ENCODE assay signal across 21 cellular contexts in genomic region chr1:15023976-15024375, GRCh38.
DNase-seq lines count a peak whose midpoint lies in the region; ATAC-seq, FAIRE-seq and TF ChIP-seq lines count a peak whose summit lies in the region.
"Had no signal": no experiment of that assay in that cellular context is flagged by ENCODE, and none has a peak within 500 bp of the region (broad histone marks: within the 10 kb centered on the region; RNA-seq: fewer than 3 reads in every experiment).

No MANE protein-coding gene starts in this region.

- intact Hi-C loops in Right ventricle myocardium inferior (cut with DNase I): no loop called here
- intact Hi-C loops in left ventricle myocardium inferior (cut with micrococcal nuclease): no loop called here
- intact Hi-C loops in HepG2 (cut with micrococcal nuclease; ENCODE audit: unreplicated experiment): no loop called here

- H3K9ac ChIP-seq in HepG2 (ENCODE audit: insufficient read depth, low read depth, low read length) (no peak overlapping the region), neuronal stem cell (ENCODE audit: low read depth, low read length, poor library complexity) (no peak overlapping the region)
- H3K9ac ChIP-seq: BLaER1 treated with 17β-estradiol and CSF1 and Interleukin-3, amounts not matched to agents 10 nM and 100 nM had no signal

- in situ Hi-C loops in HepG2 (cut with HindIII; ENCODE audit: extremely low pct_ligation_motif_present, low pct_unique_long_range_greater_than_20kb): no loop called here

- no peak overlapping the region for H3K4ac ChIP-seq in neuronal stem cell (ENCODE audit: low read length)

- peaks cover 5 to 11% of the 10 kb centered on the region in 2 donors for H3K27me3 Mint-ChIP-seq in stimulated activated naive B cell treated with anti-CD40 and anti-IgM and Interleukin-4, amounts not matched to agents 10 μg/mL and 1 μg/mL and 100 μg/mL, for 72 hours
- H3K27me3 Mint-ChIP-seq: B cell; CD4-positive, CD25-positive, alpha-beta regulatory T cell had no signal

- no peak for FAIRE-seq in HepG2 (lab: Jason Lieb, UNC)
- FAIRE-seq: GM12878 had no signal

- peaks cover 3% of the 10 kb centered on the region for H3K79me2 ChIP-seq in HepG2 (ENCODE audit: insufficient read depth, low read length)

- no peak overlapping the region for H4K8ac ChIP-seq in neuronal stem cell (ENCODE audit: low read depth, low read length)

- H3K36me3 Mint-ChIP-seq in stimulated activated effector memory CD8-positive, alpha-beta T cell treated with anti-CD3 and anti-CD28 coated beads, Interleukin-12 subunit alpha, Interleukin-12 subunit beta, amount 100 ng/mL, for 72 hours: no peaks in the 10 kb centered on the region
- no peaks in the 10 kb centered on the region for H3K36me3 Mint-ChIP-seq in stimulated activated naive B cell treated with anti-CD40 and anti-IgM and Interleukin-4, amounts not matched to agents 10 μg/mL and 1 μg/mL and 100 μg/mL, for 72 hours
- H3K36me3 Mint-ChIP-seq: CD4-positive, CD25-positive, alpha-beta regulatory T cell; CD8-positive, alpha-beta memory T cell had no signal

- no peak overlapping the region for H3K4me3 ChIP-seq in left ventricle myocardium inferior
- H3K4me3 ChIP-seq in HepG2 (replicated peaks in 1 of 3; ENCODE audit: insufficient read depth in 1 of 3, low read depth in 2 of 3, low read length in 3 of 3): no peak overlapping the region
- no peak overlapping the region for H3K4me3 ChIP-seq in neuronal stem cell (ENCODE audit: low read length in 2 of 2)
- H3K4me3 ChIP-seq: BLaER1 treated with 17β-estradiol and CSF1 and Interleukin-3, amounts not matched to agents 10 nM and 100 nM; GM12878 had no signal

- H2BK120ac ChIP-seq in neuronal stem cell (ENCODE audit: low read depth, low read length): no peak overlapping the region

- no peak overlapping the region for H2BK12ac ChIP-seq in neuronal stem cell (ENCODE audit: low read length)

- 66% methylated on average over 8 of the region's 8 CpGs for WGBS in HepG2 (ENCODE audit: low lambda C conversion rate)
- WGBS in neuronal stem cell (ENCODE audit: extremely low coverage in 2 of 2, insufficient read length in 2 of 2, insufficient replicate concordance in 1 of 2), 2 donors: no CpG with 5 or more reads among the region's 8 CpGs

- H3K14ac ChIP-seq in neuronal stem cell (ENCODE audit: low read length): no peak overlapping the region

- BruUV-seq in HepG2 (replicated peaks; lab: Mats Ljungman, UMichigan): no TSS peak

- no peaks in the 10 kb centered on the region for H3K36me3 ChIP-seq in left ventricle myocardium inferior
- H3K36me3 ChIP-seq in HepG2 (replicated peaks in 1 of 2; ENCODE audit: control insufficient read depth in 1 of 2, insufficient read depth in 2 of 2, low read length in 2 of 2): peaks cover 2 to 5% of the 10 kb centered on the region in 2 experiments; a peak in 2 of 5 replicates
- H3K36me3 ChIP-seq in neuronal stem cell (replicated peaks in 1 of 2; ENCODE audit: control insufficient read depth in 2 of 2, insufficient read depth in 2 of 2, low read length in 2 of 2): peaks cover 0 to 4% of the 10 kb centered on the region in 2 donors
- H3K36me3 ChIP-seq: BLaER1 treated with 17β-estradiol and CSF1 and Interleukin-3, amounts not matched to agents 10 nM and 100 nM had no signal

- no peak overlapping the region for H3K4me3 Mint-ChIP-seq in stimulated activated effector memory CD8-positive, alpha-beta T cell treated with anti-CD3 and anti-CD28 coated beads, Interleukin-12 subunit alpha, Interleukin-12 subunit beta, amount 100 ng/mL, for 72 hours
- no peak overlapping the region for H3K4me3 Mint-ChIP-seq in stimulated activated naive B cell treated with anti-CD40 and anti-IgM and Interleukin-4, amounts not matched to agents 10 μg/mL and 1 μg/mL and 100 μg/mL, for 72 hours
- H3K4me3 Mint-ChIP-seq: B cell; CD4-positive, CD25-positive, alpha-beta regulatory T cell; CD8-positive, alpha-beta memory T cell; H9 had no signal

- H3K4me2 ChIP-seq in HepG2 (ENCODE audit: low read depth, low read length): no peak overlapping the region
- H3K4me2 ChIP-seq in neuronal stem cell (ENCODE audit: insufficient read depth, low read length, poor library complexity, severe bottlenecking): no peak overlapping the region

- no peak overlapping the region for H4K91ac ChIP-seq in neuronal stem cell (ENCODE audit: low read depth, low read length, poor library complexity)

- H2BK5ac ChIP-seq in neuronal stem cell (ENCODE audit: low read length): no peak overlapping the region

- H3K23ac ChIP-seq in neuronal stem cell (ENCODE audit: low read depth, low read length, poor library complexity): no peak overlapping the region

- ATAC-seq in Right ventricle myocardium inferior (no peak), HepG2 (no peak), GM18870 (IDR thresholded peaks at IDR 0.05; ENCODE audit: unreplicated experiment) (no peak)
- ATAC-seq in stimulated activated effector memory CD8-positive, alpha-beta T cell treated with anti-CD3 and anti-CD28 coated beads, Interleukin-12 subunit alpha, Interleukin-12 subunit beta, amount 100 ng/mL, for 72 hours: no peak
- ATAC-seq in stimulated activated naive B cell treated with anti-CD40 and anti-IgM and Interleukin-4, amounts not matched to agents 10 μg/mL and 1 μg/mL and 100 μg/mL, for 72 hours (replicated peaks): no peak
- ATAC-seq: GM12878 had no signal

- CTCF ChIA-PET in HepG2 (lab: Yijun Ruan, JAX; ENCODE audit: low intra/inter-chr PET ratio, low total read pairs): no interaction called here

- H3K27ac ChIP-seq in left ventricle myocardium inferior (replicated peaks) (no peak overlapping the region), HepG2 (ENCODE audit: extremely low read length, insufficient read depth, low read length) (no peak overlapping the region), neuronal stem cell (replicated peaks; ENCODE audit: low read length) (no peak overlapping the region)
- H3K27ac ChIP-seq: BLaER1 treated with 17β-estradiol and CSF1 and Interleukin-3, amounts not matched to agents 10 nM and 100 nM had no signal

- H3K9me3 Mint-ChIP-seq in stimulated activated effector memory CD8-positive, alpha-beta T cell treated with anti-CD3 and anti-CD28 coated beads, Interleukin-12 subunit alpha, Interleukin-12 subunit beta, amount 100 ng/mL, for 72 hours: no peaks in the 10 kb centered on the region
- no peaks in the 10 kb centered on the region for H3K9me3 Mint-ChIP-seq in stimulated activated naive B cell treated with anti-CD40 and anti-IgM and Interleukin-4, amounts not matched to agents 10 μg/mL and 1 μg/mL and 100 μg/mL, for 72 hours
- H3K9me3 Mint-ChIP-seq: CD4-positive, CD25-positive, alpha-beta regulatory T cell; CD8-positive, alpha-beta memory T cell; H9 had no signal

- TF ChIP-seq POLR2A in HepG2 (IDR thresholded peaks at IDR 0.05; ENCODE audit: insufficient read depth in 1 of 2, low read depth in 2 of 2, low read length in 2 of 2): no peak

- H3K9me3 ChIP-seq in left ventricle myocardium inferior (replicated peaks): no peaks in the 10 kb centered on the region
- H3K9me3 ChIP-seq in HepG2 (ENCODE audit: low read length): no peaks in the 10 kb centered on the region
- no peaks in the 10 kb centered on the region for H3K9me3 ChIP-seq in neuronal stem cell (replicated peaks in 1 of 2; ENCODE audit: control insufficient read depth in 2 of 2, insufficient read depth in 1 of 2, low read depth in 1 of 2, low read length in 2 of 2)
- H3K9me3 ChIP-seq: BLaER1 treated with 17β-estradiol and CSF1 and Interleukin-3, amounts not matched to agents 10 nM and 100 nM had no signal

- H3K18ac ChIP-seq in neuronal stem cell (ENCODE audit: low read length): peak overlapping the region; percentile 21

- TF ChIP-seq RAD21 in HepG2 (CRISPR knock-in tag; IDR thresholded peaks at IDR 0.05): no peak

- peaks cover 27% of the 10 kb centered on the region for H3K4me1 ChIP-seq in left ventricle myocardium inferior
- H3K4me1 ChIP-seq in HepG2 (ENCODE audit: insufficient read depth, low read length): peaks cover 86% of the 10 kb centered on the region
- peaks cover 11 to 16% of the 10 kb centered on the region in 2 donors for H3K4me1 ChIP-seq in neuronal stem cell (ENCODE audit: control insufficient read depth in 2 of 2, insufficient read depth in 1 of 2, low read depth in 1 of 2, low read length in 2 of 2)

- H2AFZ ChIP-seq in HepG2 (ENCODE audit: low read length): no peak overlapping the region
- no peak overlapping the region for H2AFZ ChIP-seq in neuronal stem cell (ENCODE audit: low read length)

- no peak overlapping the region for H2AK5ac ChIP-seq in neuronal stem cell (ENCODE audit: low read depth, low read length)

- H3K27ac Mint-ChIP-seq in stimulated activated effector memory CD8-positive, alpha-beta T cell treated with anti-CD3 and anti-CD28 coated beads, Interleukin-12 subunit alpha, Interleukin-12 subunit beta, amount 100 ng/mL, for 72 hours: peak overlapping the region; percentile 4
- H3K27ac Mint-ChIP-seq in stimulated activated naive B cell treated with anti-CD40 and anti-IgM and Interleukin-4, amounts not matched to agents 10 μg/mL and 1 μg/mL and 100 μg/mL, for 72 hours: no peak overlapping the region
- H3K27ac Mint-ChIP-seq: B cell; CD4-positive, CD25-positive, alpha-beta regulatory T cell; CD8-positive, alpha-beta memory T cell had no signal

- TF ChIP-seq CTCF in left ventricle myocardium inferior (IDR thresholded peaks at IDR 0.05; ENCODE audit: borderline replicate concordance): no peak
- TF ChIP-seq CTCF in HepG2 (CRISPR knock-in tag; IDR thresholded peaks at IDR 0.05): no peak

- POLR2A ChIA-PET in HepG2 (lab: Yijun Ruan, JAX): no interaction called here

- H3K27me3 ChIP-seq in left ventricle myocardium inferior (ENCODE audit: low read depth): no peaks in the 10 kb centered on the region
- H3K27me3 ChIP-seq in HepG2 (ENCODE audit: control insufficient read depth in 1 of 2, insufficient read depth in 2 of 2, low read length in 2 of 2): no peaks in the 10 kb centered on the region
- no peaks in the 10 kb centered on the region for H3K27me3 ChIP-seq in neuronal stem cell (ENCODE audit: control insufficient read depth in 3 of 3, insufficient read depth in 3 of 3, low read depth in 1 of 3, low read length in 3 of 3)
- H3K27me3 ChIP-seq: BLaER1 treated with 17β-estradiol and CSF1 and Interleukin-3, amounts not matched to agents 10 nM and 100 nM had no signal

- DNase-seq in Right ventricle myocardium inferior (ENCODE audit: missing footprints) (peak; percentile 13), left ventricle myocardium inferior (no peak), HepG2 (ENCODE audit: low spot score) (no peak), neuronal stem cell (ENCODE audit: low spot score) (no peak), NCI-H345 treated with DMSO at 0.1 percent for 48 hours (lab: John Stamatoyannopoulos, UW; ENCODE audit: unreplicated experiment) (no peak)
- DNase-seq in stimulated activated effector memory CD8-positive, alpha-beta T cell treated with anti-CD3 and anti-CD28 coated beads, Interleukin-12 subunit alpha, Interleukin-12 subunit beta, amount 100 ng/mL, for 72 hours (ENCODE audit: low spot score in 2 of 2): no peak
- DNase-seq in stimulated activated naive B cell treated with anti-CD40 and anti-IgM and Interleukin-4, amounts not matched to agents 10 μg/mL and 1 μg/mL and 100 μg/mL, for 72 hours: no peak
- DNase-seq: 8988T; CD4-positive, CD25-positive, alpha-beta regulatory T cell; CD8-positive, alpha-beta memory T cell; COR-L47; DMS 273 treated with DMSO at 0.1 percent for 48 hours; DMS53; DND-41; EL; GOT3; H9 had no signal

- no peak overlapping the region for H2BK15ac ChIP-seq in neuronal stem cell (ENCODE audit: low read length)

- no peaks in the 10 kb centered on the region; the same call in 1 of the 2 replicates for H4K20me1 ChIP-seq in HepG2 (ENCODE audit: insufficient read depth, low read length)

- TF ChIP-seq EP300 in HepG2 (IDR thresholded peaks at IDR 0.05; ENCODE audit: low read depth in 2 of 2, low read length in 2 of 2): no peak
- no peak for TF ChIP-seq EP300 in HepG2 (CRISPR knock-in tag; IDR thresholded peaks at IDR 0.05; ENCODE audit: borderline replicate concordance)

- no peaks in the 10 kb centered on the region for H3K79me1 ChIP-seq in neuronal stem cell (ENCODE audit: low read depth, low read length)

- no peaks in the 10 kb centered on the region for H3K4me1 Mint-ChIP-seq in stimulated activated effector memory CD8-positive, alpha-beta T cell treated with anti-CD3 and anti-CD28 coated beads, Interleukin-12 subunit alpha, Interleukin-12 subunit beta, amount 100 ng/mL, for 72 hours
- H3K4me1 Mint-ChIP-seq in stimulated activated naive B cell treated with anti-CD40 and anti-IgM and Interleukin-4, amounts not matched to agents 10 μg/mL and 1 μg/mL and 100 μg/mL, for 72 hours: no peaks in the 10 kb centered on the region
- H3K4me1 Mint-ChIP-seq: B cell; CD4-positive, CD25-positive, alpha-beta regulatory T cell; CD8-positive, alpha-beta memory T cell had no signal
